9 cellular contexts compared by ENCODE assay signal in genomic region chr12:53215497-53215896, GRCh38. TPM values are rescaled to one million over a fixed set of nuclear protein-coding genes. Genes with fewer than 3 reads are reported as not detected.
DNase-seq lines count a peak whose midpoint lies in the region; ATAC-seq and TF ChIP-seq lines count a peak whose summit lies in the region.
"Had no signal": no experiment of that assay in that cellular context is flagged by ENCODE, and none has a peak within 500 bp of the region (broad histone marks: within the 10 kb centered on the region; RNA-seq: fewer than 3 reads in every experiment).

No MANE protein-coding gene starts in this region.

- H3K27me3 ChIP-seq in esophagus muscularis mucosa, result no peaks in the 10 kb centered on the region
- H3K27me3 ChIP-seq in stomach, result no peaks in the 10 kb centered on the region

- no peak for TF ChIP-seq POLR2A in esophagus muscularis mucosa (IDR thresholded peaks at IDR 0.05; ENCODE audit: low read depth)
- TF ChIP-seq POLR2A in stomach (IDR thresholded peaks at IDR 0.05), result no peak

- intact Hi-C loops in activated CD4-positive, alpha-beta T cell treated with anti-CD3 and anti-CD28 coated beads, Interleukin-2, amount 10 ng/mL, durations not matched to agents 24 days and 14 days (cut with micrococcal nuclease), result loop anchor here (5.0 kb wide), 1 partner anchor 237 kb away; the partner anchor contains the start of gene PCBP2
- intact Hi-C loops in esophagus muscularis mucosa (cut with DNase I) (no loop called here), stomach (cut with DNase I; ENCODE audit: low total_unique reads) (loop anchor here (10.0 kb wide), 1 partner anchor 69 kb away; no protein-coding TSS in a partner anchor)

- H3K4me1 ChIP-seq in esophagus muscularis mucosa (peaks cover 64 to 75% (median 73%) of the 10 kb centered on the region in 4 donors), stomach (peaks cover 40 to 76% (median 65%) of the 10 kb centered on the region in 4 donors)

- no peaks in the 10 kb centered on the region for H3K9me3 Mint-ChIP-seq in activated CD4-positive, alpha-beta T cell treated with anti-CD3 and anti-CD28 coated beads, Interleukin-2, amount 10 ng/mL, durations not matched to agents 24 days and 14 days
- H3K9me3 Mint-ChIP-seq: T-helper 1 cell treated with Interleukin-12 subunit alpha and Interleukin-12 subunit beta and Interleukin-4 antibody, amounts not matched to agents 30 μg/mL and 1 μg/mL, for 36 hours had no signal

- peaks cover 1% of the 10 kb centered on the region for H3K27me3 Mint-ChIP-seq in activated CD4-positive, alpha-beta T cell treated with anti-CD3 and anti-CD28 coated beads, Interleukin-2, amount 10 ng/mL, durations not matched to agents 24 days and 14 days

- H3K27ac ChIP-seq in esophagus muscularis mucosa (replicated peaks in 1 of 4) (peak overlapping the region; percentile 37 to 99 (median 80)), stomach (peak overlapping the region in 4 of 5 donors; percentile 35 to 99 (median 98))

- peak overlapping the region; percentile 21 for H3K4me3 Mint-ChIP-seq in activated CD4-positive, alpha-beta T cell treated with anti-CD3 and anti-CD28 coated beads, Interleukin-2, amount 10 ng/mL, durations not matched to agents 24 days and 14 days

- peaks cover 69% of the 10 kb centered on the region for H3K36me3 Mint-ChIP-seq in activated CD4-positive, alpha-beta T cell treated with anti-CD3 and anti-CD28 coated beads, Interleukin-2, amount 10 ng/mL, durations not matched to agents 24 days and 14 days (ENCODE audit: low read depth)

- H3K9me3 ChIP-seq in esophagus muscularis mucosa (no peaks in the 10 kb centered on the region), stomach (no peaks in the 10 kb centered on the region)

- H3K36me3 ChIP-seq in esophagus muscularis mucosa, result peaks cover 34 to 55% (median 48%) of the 10 kb centered on the region in 4 donors
- peaks cover 40 to 52% (median 49%) of the 10 kb centered on the region in 4 donors for H3K36me3 ChIP-seq in stomach

- peak overlapping the region; percentile 94 for H3K27ac Mint-ChIP-seq in activated CD4-positive, alpha-beta T cell treated with anti-CD3 and anti-CD28 coated beads, Interleukin-2, amount 10 ng/mL, durations not matched to agents 24 days and 14 days

- TF ChIP-seq EP300 in esophagus muscularis mucosa (IDR thresholded peaks at IDR 0.05) (no peak), stomach (IDR thresholded peaks at IDR 0.05) (no peak)

- 85% methylated on average over 7 of the region's 8 CpGs for WGBS in esophagus muscularis mucosa
- 81 to 89% (median 87%) methylated on average over 5 to 8 of the region's 8 CpGs for WGBS in stomach, 5 donors

- ATAC-seq in HG02610 (IDR thresholded peaks at IDR 0.05; ENCODE audit: unreplicated experiment), result no peak

- DNase-seq in activated CD4-positive, alpha-beta T cell treated with anti-CD3 and anti-CD28 coated beads, Interleukin-2, amount 10 ng/mL, durations not matched to agents 24 days and 14 days, result no peak
- no peak for DNase-seq in activated CD4-positive, alpha-beta T cell treated with anti-CD3 and anti-CD28 coated beads, Interleukin-2, amount 50 U/mL, for 4 hours
- DNase-seq in esophagus muscularis mucosa (ENCODE audit: extremely low spot score) (no peak), stomach (no peak), SHP77 treated with DMSO at 0.1 percent for 48 hours (lab: John Stamatoyannopoulos, UW) (no peak)
- DNase-seq: caudate nucleus, NCI-H1105 had no signal

- H3K4me3 ChIP-seq in esophagus muscularis mucosa (no peak overlapping the region), stomach (no peak overlapping the region)

- peaks cover 76% of the 10 kb centered on the region for H3K4me1 Mint-ChIP-seq in activated CD4-positive, alpha-beta T cell treated with anti-CD3 and anti-CD28 coated beads, Interleukin-2, amount 10 ng/mL, durations not matched to agents 24 days and 14 days

- TF ChIP-seq CTCF in esophagus muscularis mucosa (IDR thresholded peaks at IDR 0.05) (no peak), stomach (IDR thresholded peaks at IDR 0.05) (no peak)

RNA-seq across cellular contexts. Expression of gene ITGB7, which starts 8.4 kb away (rescaled TPM):
- total RNA-seq in activated CD4-positive, alpha-beta T cell treated with anti-CD3 and anti-CD28 coated beads, Interleukin-2, amount 10 ng/mL, durations not matched to agents 24 days and 14 days, result 226 and 239 TPM in 2 replicates
- total RNA-seq in esophagus muscularis mucosa (1 to 10 TPM; 1.1 to 1.8 (median 1.4) TPM), stomach (10 to 100 TPM in 1 of 5 donors, 1 to 10 TPM in 2, not detected in 2; 4.6 to 29.5 (median 5.7) TPM)
- 1 to 10 TPM in 2 of 3 donors, under 1 TPM in 1; 0.56 to 3.8 (median 1.7) TPM for polyA plus RNA-seq in stomach

RNA-seq across cellular contexts. Expression of gene RARG, which starts 16.5 kb away (rescaled TPM):
- total RNA-seq in activated CD4-positive, alpha-beta T cell treated with anti-CD3 and anti-CD28 coated beads, Interleukin-2, amount 10 ng/mL, durations not matched to agents 24 days and 14 days, result 57.2 and 58.5 TPM in 2 replicates
- total RNA-seq in esophagus muscularis mucosa (10 to 100 TPM; 10.3 to 26.1 (median 22.9) TPM), stomach (10 to 100 TPM in 2 of 5 donors, 1 to 10 TPM in 3; 2.0 to 26.5 (median 9.5) TPM)
- 10 to 100 TPM in 1 of 3 donors, 1 to 10 TPM in 2; 4.9 to 37.7 (median 9.6) TPM for polyA plus RNA-seq in stomach

RNA-seq across cellular contexts. Expression of gene CSAD, which starts 34.8 kb away (rescaled TPM):
- total RNA-seq in activated CD4-positive, alpha-beta T cell treated with anti-CD3 and anti-CD28 coated beads, Interleukin-2, amount 10 ng/mL, durations not matched to agents 24 days and 14 days, result 21.6 and 25.6 TPM in 2 replicates
- total RNA-seq in esophagus muscularis mucosa, result 10 to 100 TPM; 10.8 to 27.8 (median 15.0) TPM
- total RNA-seq in stomach, result 100 to 1,000 TPM in 2 of 5 donors, 10 to 100 TPM in 3; 30.3 to 334 (median 38.9) TPM
- 10 to 100 TPM in 1 of 3 donors, 1 to 10 TPM in 2; 4.6 to 52.6 (median 5.7) TPM for polyA plus RNA-seq in stomach

RNA-seq across cellular contexts. Expression of gene ZNF740, which starts 35.0 kb away (rescaled TPM):
- 44.0 and 50.5 TPM in 2 replicates for total RNA-seq in activated CD4-positive, alpha-beta T cell treated with anti-CD3 and anti-CD28 coated beads, Interleukin-2, amount 10 ng/mL, durations not matched to agents 24 days and 14 days
- 10 to 100 TPM; 12.4 to 19.6 (median 15.3) TPM for total RNA-seq in esophagus muscularis mucosa
- total RNA-seq in stomach, result 10 to 100 TPM in 3 of 5 donors, 1 to 10 TPM in 2; 4.1 to 37.5 (median 10.3) TPM
- 1 to 10 TPM; 4.0 to 4.9 (median 4.1) TPM for polyA plus RNA-seq in stomach

RNA-seq across cellular contexts. Expression of gene ESPL1, which starts 52.6 kb away (rescaled TPM):
- 71.8 and 76.7 TPM in 2 replicates for total RNA-seq in activated CD4-positive, alpha-beta T cell treated with anti-CD3 and anti-CD28 coated beads, Interleukin-2, amount 10 ng/mL, durations not matched to agents 24 days and 14 days
- total RNA-seq in esophagus muscularis mucosa, result 1 to 10 TPM in 1 of 4 donors, under 1 TPM in 3; under 0.01 to 2.0 (median 0.24) TPM
- total RNA-seq in stomach, result 10 to 100 TPM in 1 of 5 donors, 1 to 10 TPM in 4; 3.3 to 43.2 (median 6.6) TPM
- polyA plus RNA-seq in stomach, result 10 to 100 TPM in 1 of 3 donors, under 1 TPM in 2; 0.15 to 13.1 (median 0.75) TPM
